8 cellular contexts compared by ENCODE assay signal in genomic region chr6:167826230-167827061, GRCh38.
DNase-seq lines count a peak whose midpoint lies in the region; ATAC-seq and TF ChIP-seq lines count a peak whose summit lies in the region.

Gene AFDN, plus strand, starts transcription at chr6:167826911. Its CDS starts 222 bp downstream, at chr6:167827133.

- H3K4me3 ChIP-seq in AG04449 (ENCODE audit: low read depth, low read length) (peak within 1 kb of the TSS; percentile 74), muscle layer of colon (ENCODE audit: low read depth in 1 of 2, low read length in 2 of 2) (peak within 1 kb of the TSS; percentile 53 to 86)

- H3K36me3 Mint-ChIP-seq in stimulated activated naive B cell treated with anti-CD40 and anti-IgM and Interleukin-4, amounts not matched to agents 10 μg/mL and 1 μg/mL and 100 μg/mL, for 72 hours: peaks cover 0 to 4% of the 10 kb centered on the region in 2 donors

- TF ChIP-seq CTCF in AG04449 (IDR thresholded peaks at IDR 0.05; ENCODE audit: insufficient read depth, low read length, missing control alignments): peak; percentile 65

- H3K27me3 Mint-ChIP-seq in stimulated activated naive B cell treated with anti-CD40 and anti-IgM and Interleukin-4, amounts not matched to agents 10 μg/mL and 1 μg/mL and 100 μg/mL, for 72 hours: peaks cover 39 to 58% of the 10 kb centered on the region in 2 donors

- H3K9ac ChIP-seq in muscle layer of colon (ENCODE audit: low read length): peak within 1 kb of the TSS; percentile 58

- H3K27me3 ChIP-seq in muscle layer of colon (ENCODE audit: control insufficient read depth in 1 of 2, insufficient read depth in 2 of 2, low read length in 2 of 2): no peaks in the 10 kb centered on the region

- POLR2A ChIA-PET in AG04449 (lab: Yijun Ruan, JAX): no interaction called here

- peaks cover 14 to 25% of the 10 kb centered on the region in 2 donors for H3K4me1 Mint-ChIP-seq in stimulated activated naive B cell treated with anti-CD40 and anti-IgM and Interleukin-4, amounts not matched to agents 10 μg/mL and 1 μg/mL and 100 μg/mL, for 72 hours

- CTCF ChIA-PET in AG04449 (lab: Yijun Ruan, JAX): no interaction called here

- no peak for TF ChIP-seq POLR2A in erythroblast (IDR thresholded peaks at IDR 0.05; ENCODE audit: low read length)

- H3K4me1 ChIP-seq in muscle layer of colon (ENCODE audit: insufficient read depth, low read length): peaks cover 21% of the 10 kb centered on the region

- DNase-seq in AG04449 (ENCODE audit: low read depth, low spot score) (no peak), NOMO-1 treated with DMSO at 0.1 percent for 48 hours (lab: John Stamatoyannopoulos, UW; ENCODE audit: unreplicated experiment) (peak; percentile 23), activated T-cell treated with anti-CD3 and anti-CD28 coated beads for 48 hours (ENCODE audit: low read depth) (peak; percentile 61), erythroblast (lab: John Stamatoyannopoulos, UW) (peak; percentile 62 to 79)
- DNase-seq in stimulated activated naive B cell treated with anti-CD40 and anti-IgM and Interleukin-4, amounts not matched to agents 10 μg/mL and 1 μg/mL and 100 μg/mL, for 72 hours: peak; percentile 31

- peak within 1 kb of the TSS; percentile 82 for H3K27ac Mint-ChIP-seq in stimulated activated naive B cell treated with anti-CD40 and anti-IgM and Interleukin-4, amounts not matched to agents 10 μg/mL and 1 μg/mL and 100 μg/mL, for 72 hours

- ATAC-seq in GM18868 (IDR thresholded peaks at IDR 0.05; ENCODE audit: unreplicated experiment) (peak; percentile 77), HG03064 (IDR thresholded peaks at IDR 0.05; ENCODE audit: low read depth, unreplicated experiment) (peak; percentile 89)
- peak; percentile 92 to 93 for ATAC-seq in stimulated activated naive B cell treated with anti-CD40 and anti-IgM and Interleukin-4, amounts not matched to agents 10 μg/mL and 1 μg/mL and 100 μg/mL, for 72 hours (replicated peaks)

- no peaks in the 10 kb centered on the region for H3K36me3 ChIP-seq in muscle layer of colon (ENCODE audit: insufficient read depth, low read length)

- H3K9me3 Mint-ChIP-seq in stimulated activated naive B cell treated with anti-CD40 and anti-IgM and Interleukin-4, amounts not matched to agents 10 μg/mL and 1 μg/mL and 100 μg/mL, for 72 hours: no peaks in the 10 kb centered on the region

- peak within 1 kb of the TSS; percentile 85 to 94 for H3K4me3 Mint-ChIP-seq in stimulated activated naive B cell treated with anti-CD40 and anti-IgM and Interleukin-4, amounts not matched to agents 10 μg/mL and 1 μg/mL and 100 μg/mL, for 72 hours

- H3K27ac ChIP-seq in muscle layer of colon (ENCODE audit: low read depth, low read length): peak within 1 kb of the TSS; percentile 66

- no peaks in the 10 kb centered on the region for H3K9me3 ChIP-seq in muscle layer of colon (ENCODE audit: low read length)
